In the genomic region with DNA sequence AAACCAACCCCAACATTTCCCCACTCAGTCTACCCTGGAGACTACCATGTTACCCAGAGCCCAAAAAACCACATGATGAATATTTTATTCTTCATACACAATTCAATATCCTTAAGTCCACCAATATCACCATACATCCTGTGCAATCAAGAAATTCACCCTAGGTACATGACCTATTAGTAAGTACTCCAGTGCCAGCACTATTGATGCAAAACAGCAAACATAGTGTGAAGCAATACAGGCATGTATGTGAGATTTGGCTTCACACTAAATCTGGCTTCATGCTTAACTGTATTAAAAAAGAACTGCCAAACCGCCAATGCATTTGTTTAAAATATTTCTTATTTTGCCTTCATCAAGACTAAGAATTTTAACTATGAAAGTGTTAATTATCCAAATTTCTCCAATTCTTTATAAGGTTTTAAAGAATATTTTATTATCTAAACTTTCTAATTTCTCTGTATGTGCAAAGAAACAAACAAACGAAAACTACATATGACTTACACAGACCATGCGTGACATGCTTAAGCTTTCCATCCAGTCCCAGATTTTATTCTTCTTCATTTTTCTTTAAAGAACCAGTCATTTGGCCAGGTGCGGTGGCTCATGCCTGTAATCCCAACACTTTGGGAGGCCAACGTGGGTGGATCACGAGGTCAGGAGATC, we compare ENCODE assay signal across 2 cellular contexts.
TF ChIP-seq lines count a peak whose summit lies in the region.

No MANE protein-coding gene starts in this region.

TF ChIP-seq in A549, 52 proteins besides CTCF, POLR2A, EP300 and RAD21:
- TF ChIP-seq MAFK (IDR thresholded peaks at IDR 0.05; ENCODE audit: partially characterized antibody) (no peak), TP53 (CRISPR knock-in tag; IDR thresholded peaks at IDR 0.05) (no peak), NPAS2 (CRISPR knock-in tag; IDR thresholded peaks at IDR 0.05; ENCODE audit: borderline replicate concordance) (no peak), SREBF2 (IDR thresholded peaks at IDR 0.05) (no peak), MAZ (IDR thresholded peaks at IDR 0.05; ENCODE audit: borderline replicate concordance, low read depth, low read length) (no peak), ZFP36 (IDR thresholded peaks at IDR 0.05; ENCODE audit: borderline replicate concordance, partially characterized antibody) (peak; percentile 71), ESRRA (IDR thresholded peaks at IDR 0.05; ENCODE audit: borderline replicate concordance, low read length) (no peak), JUN (IDR thresholded peaks at IDR 0.05) (no peak)

TF ChIP-seq in GM23338, 12 proteins besides CTCF, POLR2A, EP300 and RAD21:
- TF ChIP-seq EZH2 (IDR thresholded peaks at IDR 0.05; ENCODE audit: low read depth, unreplicated experiment) = no peak
TF ChIP-seq in GM23338: peak in this region for 0.
